In the genomic region with DNA sequence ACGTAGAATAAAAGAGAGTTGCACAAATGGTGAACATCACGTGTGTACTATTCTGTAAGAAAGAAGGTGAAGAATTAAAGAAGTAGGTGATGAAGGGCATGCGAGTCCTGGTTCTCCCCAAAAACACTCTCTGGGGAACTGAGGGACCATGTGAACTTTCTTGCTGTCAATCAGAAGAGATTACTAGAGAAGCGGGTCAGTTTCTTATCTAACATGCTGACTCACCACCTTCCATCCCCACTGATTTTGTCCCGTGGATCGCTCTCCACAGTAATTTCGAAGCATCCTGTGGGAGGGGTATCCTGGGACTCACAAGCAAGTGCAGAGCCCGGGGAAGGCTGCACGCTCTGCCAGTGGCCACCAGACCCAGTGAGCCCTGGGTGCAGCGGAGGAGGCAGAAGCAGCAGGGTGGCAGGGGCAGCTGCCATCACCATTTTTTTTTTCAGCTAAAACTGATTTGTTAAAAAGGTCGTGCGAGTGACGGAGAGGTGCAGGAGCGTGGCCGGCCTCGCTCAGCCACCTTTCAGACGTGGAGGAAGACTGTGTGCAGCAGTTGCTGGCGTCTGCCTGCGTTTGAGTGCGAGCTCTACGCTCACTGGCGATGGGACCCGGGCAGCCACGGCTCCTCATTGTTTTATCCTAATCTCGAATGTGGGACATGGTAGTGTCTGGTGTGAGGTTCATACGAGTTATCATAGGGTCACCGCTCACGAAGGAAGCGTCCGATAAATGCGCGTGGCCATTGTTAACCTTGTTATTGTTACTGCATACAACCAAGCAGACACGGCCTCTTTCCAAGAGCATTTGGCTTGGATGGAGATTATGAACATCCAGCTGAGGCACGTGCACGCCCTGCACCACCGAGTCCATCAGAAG, we compare ENCODE assay signal across 1 cellular context.
TF ChIP-seq lines count a peak whose summit lies in the region.

No MANE protein-coding gene starts in this region.

TF ChIP-seq in HepG2, 621 proteins besides CTCF, POLR2A, EP300 and RAD21:
- TF ChIP-seq RAD51 (IDR thresholded peaks at IDR 0.05; ENCODE audit: borderline replicate concordance), result no peak
- TF ChIP-seq MAFK (conservative IDR thresholded peaks at IDR 0.05 in 1 of 2, IDR thresholded peaks at IDR 0.05 in 1 of 2; ENCODE audit: low read length in 2 of 2), result peak; percentile 37 to 42; a peak in 1 of 4 replicates
